17 cellular contexts compared by ENCODE assay signal in genomic region chr9:75640250-75640649, GRCh38.
"Had no signal": no experiment of that assay in that cellular context is flagged by ENCODE, and none has a peak within 500 bp of the region (broad histone marks: within the 10 kb centered on the region; RNA-seq: fewer than 3 reads in every experiment).

No MANE protein-coding gene starts in this region.

- H2AFZ ChIP-seq: hepatocyte had no signal

- H3K4me1 ChIP-seq: foreskin keratinocyte, psoas muscle, right lobe of liver, upper lobe of right lung had no signal

- H3K4me1 Mint-ChIP-seq: endodermal cell; naive thymus-derived CD4-positive, alpha-beta T cell; nephron progenitor cell; stimulated activated effector memory CD8-positive, alpha-beta T cell treated with anti-CD3 and anti-CD28 coated beads, Interleukin-12 subunit alpha, Interleukin-12 subunit beta, amount 100 ng/mL, for 72 hours had no signal

- H3K27ac ChIP-seq: foreskin keratinocyte, hepatocyte, psoas muscle, right lobe of liver, tibial nerve, upper lobe of right lung had no signal

- H3K4me2 ChIP-seq: hepatocyte had no signal

- H3K9me3 Mint-ChIP-seq: endodermal cell; naive thymus-derived CD4-positive, alpha-beta T cell; nephron progenitor cell; stimulated activated effector memory CD8-positive, alpha-beta T cell treated with anti-CD3 and anti-CD28 coated beads, Interleukin-12 subunit alpha, Interleukin-12 subunit beta, amount 100 ng/mL, for 72 hours had no signal

- H3K9me3 ChIP-seq: psoas muscle, right lobe of liver, tibial nerve, upper lobe of right lung had no signal

- H3K4me3 ChIP-seq: hepatocyte, psoas muscle, right lobe of liver, tibial nerve, upper lobe of right lung had no signal

- H3K36me3 ChIP-seq: right lobe of liver, tibial nerve, upper lobe of right lung had no signal

- DNase-seq: dermis blood vessel endothelial cell; endodermal cell; erythroblast; foreskin keratinocyte; left colon; naive thymus-derived CD4-positive, alpha-beta T cell; nephron progenitor cell; psoas muscle; retina; right lobe of liver; stimulated activated CD4-positive, alpha-beta T cell treated with anti-CD3 and anti-CD28 coated beads, Interleukin-4, amount 100 ng/mL, for 1 hour; stimulated activated CD8-positive, alpha-beta memory T cell treated with anti-CD3 and anti-CD28 coated beads, Interleukin-4, amount 100 ng/mL, for 48 hours; stimulated activated naive CD8-positive, alpha-beta T cell treated with anti-CD3 and anti-CD28 coated beads, Interleukin-15, Interleukin-2, amounts not matched to agents 100 U/mL and 50 U/mL, for 24 hours; upper lobe of right lung had no signal

- ATAC-seq: foreskin keratinocyte; left colon; naive thymus-derived CD4-positive, alpha-beta T cell; psoas muscle; right lobe of liver; stimulated activated effector memory CD8-positive, alpha-beta T cell treated with anti-CD3 and anti-CD28 coated beads, Interleukin-12 subunit alpha, Interleukin-12 subunit beta, amount 100 ng/mL, for 72 hours; stimulated activated naive CD8-positive, alpha-beta T cell treated with anti-CD3 and anti-CD28 coated beads, Interleukin-15, Interleukin-2, amounts not matched to agents 100 U/mL and 50 U/mL, for 24 hours; upper lobe of right lung had no signal

- H3K36me3 Mint-ChIP-seq: naive thymus-derived CD4-positive, alpha-beta T cell; stimulated activated effector memory CD8-positive, alpha-beta T cell treated with anti-CD3 and anti-CD28 coated beads, Interleukin-12 subunit alpha, Interleukin-12 subunit beta, amount 100 ng/mL, for 72 hours had no signal

- H3K27me3 ChIP-seq: foreskin keratinocyte, hepatocyte, right lobe of liver, tibial nerve, upper lobe of right lung had no signal

- H3K79me2 ChIP-seq: hepatocyte had no signal

- H3K27ac Mint-ChIP-seq: endodermal cell; naive thymus-derived CD4-positive, alpha-beta T cell; nephron progenitor cell; stimulated activated effector memory CD8-positive, alpha-beta T cell treated with anti-CD3 and anti-CD28 coated beads, Interleukin-12 subunit alpha, Interleukin-12 subunit beta, amount 100 ng/mL, for 72 hours had no signal

- H3K4me3 Mint-ChIP-seq: endodermal cell; naive thymus-derived CD4-positive, alpha-beta T cell; nephron progenitor cell; stimulated activated effector memory CD8-positive, alpha-beta T cell treated with anti-CD3 and anti-CD28 coated beads, Interleukin-12 subunit alpha, Interleukin-12 subunit beta, amount 100 ng/mL, for 72 hours had no signal
